19 cellular contexts compared by ENCODE assay signal in the genomic region with DNA sequence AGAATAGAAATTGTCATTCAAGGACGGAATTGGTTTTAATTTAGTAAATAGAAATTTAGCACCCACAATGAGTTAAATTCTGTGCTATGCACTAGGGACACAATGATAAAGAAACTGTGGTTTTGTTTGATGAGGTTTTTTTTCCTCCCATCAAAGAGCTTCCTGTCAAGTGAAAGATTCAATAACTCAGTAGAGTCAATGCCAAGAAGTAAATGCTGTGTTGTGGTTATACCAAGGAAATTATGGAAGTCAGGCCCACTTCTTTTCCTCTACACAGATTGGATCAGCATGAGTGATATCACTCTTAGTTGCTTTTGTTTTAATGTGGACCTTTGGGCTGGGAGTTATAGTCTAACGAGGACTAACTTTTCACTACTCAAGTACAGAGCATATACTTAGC.
"Had no signal": no experiment of that assay in that cellular context is flagged by ENCODE, and none has a peak within 500 bp of the region (broad histone marks: within the 10 kb centered on the region; RNA-seq: fewer than 3 reads in every experiment).

No MANE protein-coding gene starts in this region.

- H3K4me1 Mint-ChIP-seq: natural killer cell; stimulated activated naive B cell treated with anti-CD40 and anti-IgM and Interleukin-4, amounts not matched to agents 10 μg/mL and 1 μg/mL and 100 μg/mL, for 72 hours had no signal

- H3K27me3 ChIP-seq: right lobe of liver had no signal

- H3K36me3 ChIP-seq: prostate gland, right lobe of liver had no signal

- H3K27ac ChIP-seq: prostate gland, right lobe of liver had no signal

- H3K27me3 Mint-ChIP-seq: brain; dendritic cell treated with granulocyte-macrophage colony-stimulating factor and Interleukin-4, amounts not matched to agents 40 ng/mL and 50 ng/mL, for 4 days; effector memory CD8-positive, alpha-beta T cell; memory B cell; stimulated activated naive B cell treated with anti-CD40 and anti-IgM and Interleukin-4, amounts not matched to agents 10 μg/mL and 1 μg/mL and 100 μg/mL, for 72 hours; type B pancreatic cell had no signal

- H3K4me3 Mint-ChIP-seq: activated T-helper 1 cell treated with anti-CD3 and anti-CD28 coated beads, Interleukin-12 subunit alpha, Interleukin-12 subunit beta, Interleukin-2, Interleukin-4 antibody, amounts not matched to agents 30 ng/mL and 10 ng/mL and 1 ng/mL, durations not matched to agents 14 hours and 24 hours and 36 hours; brain; dendritic cell treated with granulocyte-macrophage colony-stimulating factor and Interleukin-4, amounts not matched to agents 40 ng/mL and 50 ng/mL, for 4 days; effector memory CD8-positive, alpha-beta T cell; memory B cell; natural killer cell; stimulated activated naive B cell treated with anti-CD40 and anti-IgM and Interleukin-4, amounts not matched to agents 10 μg/mL and 1 μg/mL and 100 μg/mL, for 72 hours; T-helper 1 cell treated with Interleukin-12 subunit alpha and Interleukin-12 subunit beta and Interleukin-4 antibody, amounts not matched to agents 30 μg/mL and 1 μg/mL, for 36 hours; type B pancreatic cell; WTC11 had no signal

- DNase-seq: activated CD4-positive, alpha-beta T cell treated with anti-CD3 and anti-CD28 coated beads for 48 hours; activated naive CD4-positive, alpha-beta T cell treated with Interleukin-2 at 50 U/mL for 16 hours; effector memory CD8-positive, alpha-beta T cell; hypothalamus; left colon; natural killer cell; occipital lobe; right lobe of liver; stimulated activated CD4-positive, alpha-beta T cell treated with anti-CD3 and anti-CD28 coated beads, Interleukin-1b, Interleukin-23, amount 100 ng/mL, for 48 hours; stimulated activated naive B cell treated with anti-CD40 and anti-IgM and Interleukin-4, amounts not matched to agents 10 μg/mL and 1 μg/mL and 100 μg/mL, for 72 hours; substantia nigra had no signal

- H3K4me3 ChIP-seq: prostate gland, right lobe of liver had no signal

- H3K4me1 ChIP-seq: prostate gland, right lobe of liver had no signal

- H3K9me3 Mint-ChIP-seq: activated T-helper 1 cell treated with anti-CD3 and anti-CD28 coated beads, Interleukin-12 subunit alpha, Interleukin-12 subunit beta, Interleukin-2, Interleukin-4 antibody, amounts not matched to agents 30 ng/mL and 10 ng/mL and 1 ng/mL, durations not matched to agents 14 hours and 24 hours and 36 hours; brain; memory B cell; stimulated activated naive B cell treated with anti-CD40 and anti-IgM and Interleukin-4, amounts not matched to agents 10 μg/mL and 1 μg/mL and 100 μg/mL, for 72 hours; T-helper 1 cell treated with Interleukin-12 subunit alpha and Interleukin-12 subunit beta and Interleukin-4 antibody, amounts not matched to agents 30 μg/mL and 1 μg/mL, for 36 hours; type B pancreatic cell; WTC11 had no signal

- H3K9me3 ChIP-seq: prostate gland, right lobe of liver had no signal

- H3K36me3 Mint-ChIP-seq: brain; memory B cell; stimulated activated naive B cell treated with anti-CD40 and anti-IgM and Interleukin-4, amounts not matched to agents 10 μg/mL and 1 μg/mL and 100 μg/mL, for 72 hours; type B pancreatic cell; WTC11 had no signal

- ATAC-seq: effector memory CD8-positive, alpha-beta T cell; left colon; natural killer cell; right lobe of liver; stimulated activated naive B cell treated with anti-CD40 and anti-IgM and Interleukin-4, amounts not matched to agents 10 μg/mL and 1 μg/mL and 100 μg/mL, for 72 hours; WTC11 had no signal

- H3K27ac Mint-ChIP-seq: activated T-helper 1 cell treated with anti-CD3 and anti-CD28 coated beads, Interleukin-12 subunit alpha, Interleukin-12 subunit beta, Interleukin-2, Interleukin-4 antibody, amounts not matched to agents 30 ng/mL and 10 ng/mL and 1 ng/mL, durations not matched to agents 14 hours and 24 hours and 36 hours; brain; dendritic cell treated with granulocyte-macrophage colony-stimulating factor and Interleukin-4, amounts not matched to agents 40 ng/mL and 50 ng/mL, for 4 days; effector memory CD8-positive, alpha-beta T cell; memory B cell; natural killer cell; stimulated activated naive B cell treated with anti-CD40 and anti-IgM and Interleukin-4, amounts not matched to agents 10 μg/mL and 1 μg/mL and 100 μg/mL, for 72 hours; T-helper 1 cell treated with Interleukin-12 subunit alpha and Interleukin-12 subunit beta and Interleukin-4 antibody, amounts not matched to agents 30 μg/mL and 1 μg/mL, for 36 hours; type B pancreatic cell; WTC11 had no signal
